27 cellular contexts compared by ENCODE assay signal in genomic region chr21:22961248-22961647, GRCh38.
DNase-seq lines count a peak whose midpoint lies in the region; ATAC-seq, FAIRE-seq and TF ChIP-seq lines count a peak whose summit lies in the region.
"Had no signal": no experiment of that assay in that cellular context is flagged by ENCODE, and none has a peak within 500 bp of the region (broad histone marks: within the 10 kb centered on the region; RNA-seq: fewer than 3 reads in every experiment).

No MANE protein-coding gene starts in this region.

- no peak for TF ChIP-seq CTCF in pancreas (IDR thresholded peaks at IDR 0.05)

- H3K4me1 ChIP-seq in pancreas, result no peaks in the 10 kb centered on the region
- H3K4me1 ChIP-seq: testis had no signal

- H3K9me3 ChIP-seq in pancreas, result no peaks in the 10 kb centered on the region
- H3K9me3 ChIP-seq: testis had no signal

- H3K36me3 ChIP-seq in pancreas, result no peaks in the 10 kb centered on the region

- H3K27ac ChIP-seq in pancreas, result no peak overlapping the region
- H3K27ac ChIP-seq: skin epidermis, testis had no signal

- intact Hi-C loops in pancreas (cut with DNase I), result no loop called here

- FAIRE-seq in pancreas (lab: Jason Lieb, UNC), result no peak
- FAIRE-seq: H54, urothelium cell line had no signal

- ATAC-seq in pancreas, result no peak
- ATAC-seq: activated CD4-positive, CD25-positive, alpha-beta regulatory T cell treated with anti-CD3 and anti-CD28 coated beads, Interleukin-2, amount 50 U/mL, for 24 hours; effector memory CD8-positive, alpha-beta T cell; stimulated activated naive CD8-positive, alpha-beta T cell treated with anti-CD3 and anti-CD28 coated beads, Interleukin-15, Interleukin-2, amounts not matched to agents 100 U/mL and 50 U/mL, for 24 hours had no signal

- H3K4me3 ChIP-seq in pancreas, result no peak overlapping the region
- H3K4me3 ChIP-seq: skin epidermis, testis had no signal

- 55 to 67% methylated on average over 5 of the region's 5 CpGs for WGBS in pancreas, 2 donors

- peak; percentile 3 to 10 for DNase-seq in SHP77 (lab: John Stamatoyannopoulos, UW)
- no peak for DNase-seq in SHP77 treated with DMSO at 0.1 percent for 48 hours (lab: John Stamatoyannopoulos, UW)
- peak; percentile 97 to 99 for DNase-seq in NCI-H446 (lab: John Stamatoyannopoulos, UW)
- peak; percentile 97 for DNase-seq in cerebellar cortex (ENCODE audit: low spot score)
- no peak for DNase-seq in NCI-H2081 treated with DMSO at 0.1 percent for 48 hours (lab: John Stamatoyannopoulos, UW)
- no peak for DNase-seq in pancreas
- no peak for DNase-seq in DMS153 treated with DMSO at 0.1 percent for 48 hours (lab: John Stamatoyannopoulos, UW; ENCODE audit: unreplicated experiment)
- no peak for DNase-seq in CD1c-positive myeloid dendritic cell (ENCODE audit: extremely low spot score)
- DNase-seq: activated CD4-positive, alpha-beta T cell treated with anti-CD3 and anti-CD28 coated beads, Interleukin-2, amount 50 U/mL, for 4 hours; activated gamma-delta T cell treated with Interleukin-2 at 50 U/mL for 16 hours; activated T-cell treated with anti-CD3 and anti-CD28 coated beads, Interleukin-2, amount 50 U/mL, for 48 hours; CD4-positive, alpha-beta memory T cell; DMS153; effector memory CD8-positive, alpha-beta T cell; Karpas-422; mammary epithelial cell; NCI-H226; NCI-H82; nephron progenitor cell; OCI-M1; stimulated activated naive CD8-positive, alpha-beta T cell treated with anti-CD3 and anti-CD28 coated beads, Interleukin-15, Interleukin-2, amounts not matched to agents 100 U/mL and 50 U/mL, for 24 hours; T-helper 2 cell; testis had no signal

- H3K27me3 ChIP-seq in pancreas, result no peaks in the 10 kb centered on the region
- H3K27me3 ChIP-seq: testis had no signal

Comparison
In these comparisons a context has a peak if more than half of its experiments do, and no peak if none do; other contexts are left out.
1. DNase-seq: peak in SHP77 (2 of 2), NCI-H446 (2 of 2) and cerebellar cortex (single experiment); none in SHP77 treated with DMSO at 0.1 percent for 48 hours (single experiment), NCI-H2081 treated with DMSO at 0.1 percent for 48 hours (single experiment), pancreas (0 of 6), DMS153 treated with DMSO at 0.1 percent for 48 hours (single experiment) and CD1c-positive myeloid dendritic cell (single experiment).